Comparison of ENCODE assay signal across 23 cellular contexts in genomic region chr7:120394595-120394994, GRCh38.
DNase-seq lines count a peak whose midpoint lies in the region; ATAC-seq, FAIRE-seq and TF ChIP-seq lines count a peak whose summit lies in the region.
"Had no signal": no experiment of that assay in that cellular context is flagged by ENCODE, and none has a peak within 500 bp of the region (broad histone marks: within the 10 kb centered on the region; RNA-seq: fewer than 3 reads in every experiment).

No MANE protein-coding gene starts in this region.

- H3K27ac ChIP-seq in right cardiac atrium (ENCODE audit: low read length) = no peak overlapping the region
- H3K27ac ChIP-seq: cardiac muscle cell, gastroesophageal sphincter, neural progenitor cell, vagina had no signal

- ATAC-seq in GM18861 (IDR thresholded peaks at IDR 0.05; ENCODE audit: unreplicated experiment) (peak; percentile 31), GM21447 (IDR thresholded peaks at IDR 0.05; ENCODE audit: unreplicated experiment) (peak; percentile 43), HG02938 (IDR thresholded peaks at IDR 0.05; ENCODE audit: unreplicated experiment) (peak; percentile 34), HG03575 (IDR thresholded peaks at IDR 0.05; ENCODE audit: extremely low read depth, insufficient number of reproducible peaks, low FRiP score, unreplicated experiment) (peak; percentile 32), right cardiac atrium (no peak)
- ATAC-seq: gastroesophageal sphincter, SK-N-SH treated with all-trans-retinoic acid at 6 μM for 48 hours, WTC11 had no signal

- no peak for TF ChIP-seq CTCF in osteocyte (IDR thresholded peaks at IDR 0.05)
- TF ChIP-seq CTCF in D721Med (IDR thresholded peaks at IDR 0.05; ENCODE audit: insufficient read depth, missing control alignments) = no peak

- DNase-seq in osteocyte (ENCODE audit: extremely low spot score, unreplicated experiment) (no peak), ecto neural progenitor cell (ENCODE audit: low spot score) (no peak), D721Med (ENCODE audit: insufficient read length, low spot score) (no peak), right cardiac atrium (no peak)
- DNase-seq: activated CD8-positive, alpha-beta memory T cell treated with anti-CD3 and anti-CD28 coated beads, Interleukin-2, amount 50 U/mL, for 4 hours; activated naive CD8-positive, alpha-beta T cell treated with anti-CD3 and anti-CD28 coated beads for 36 hours; HCEC 1CT; immature natural killer cell; MV-4-11; NCI-H226; stimulated activated naive CD4-positive, alpha-beta T cell had no signal

- FAIRE-seq in D721Med (lab: Jason Lieb, UNC) = no peak
- FAIRE-seq: endometrium had no signal

- H3K9me3 ChIP-seq in right cardiac atrium (ENCODE audit: control insufficient read depth, low read length) = no peaks in the 10 kb centered on the region
- H3K9me3 ChIP-seq: gastroesophageal sphincter, vagina had no signal

- no peaks in the 10 kb centered on the region for H3K4me1 ChIP-seq in right cardiac atrium (ENCODE audit: control insufficient read depth, insufficient read depth, low read length)
- H3K4me1 ChIP-seq: gastroesophageal sphincter, neural progenitor cell, vagina had no signal

- H3K27me3 Mint-ChIP-seq in osteocyte (ENCODE audit: unreplicated experiment) = no peaks in the 10 kb centered on the region
- H3K27me3 Mint-ChIP-seq: activated naive CD8-positive, alpha-beta T cell treated with anti-CD3 and anti-CD28 coated beads for 36 hours; B cell had no signal

- H3K36me3 Mint-ChIP-seq in osteocyte (ENCODE audit: unreplicated experiment) = no peaks in the 10 kb centered on the region
- H3K36me3 Mint-ChIP-seq: activated naive CD8-positive, alpha-beta T cell treated with anti-CD3 and anti-CD28 coated beads for 36 hours; immature natural killer cell; neural progenitor cell had no signal

- H3K4me3 Mint-ChIP-seq in osteocyte (ENCODE audit: unreplicated experiment) = no peak overlapping the region
- H3K4me3 Mint-ChIP-seq: activated naive CD8-positive, alpha-beta T cell treated with anti-CD3 and anti-CD28 coated beads for 36 hours; B cell; immature natural killer cell; neural progenitor cell; WTC11 had no signal

- no peaks in the 10 kb centered on the region for H3K4me1 Mint-ChIP-seq in osteocyte (ENCODE audit: unreplicated experiment)
- H3K4me1 Mint-ChIP-seq: activated naive CD8-positive, alpha-beta T cell treated with anti-CD3 and anti-CD28 coated beads for 36 hours; B cell; immature natural killer cell; neural progenitor cell had no signal

- H3K9me3 Mint-ChIP-seq in osteocyte (ENCODE audit: unreplicated experiment) = no peaks in the 10 kb centered on the region
- H3K9me3 Mint-ChIP-seq: activated naive CD8-positive, alpha-beta T cell treated with anti-CD3 and anti-CD28 coated beads for 36 hours; neural progenitor cell had no signal

- intact Hi-C loops in right cardiac atrium (cut with DNase I) = no loop called here

- H3K27ac Mint-ChIP-seq in osteocyte (ENCODE audit: unreplicated experiment) = no peak overlapping the region
- H3K27ac Mint-ChIP-seq: activated naive CD8-positive, alpha-beta T cell treated with anti-CD3 and anti-CD28 coated beads for 36 hours; B cell; immature natural killer cell; neural progenitor cell; WTC11 had no signal

- H3K4me3 ChIP-seq in right cardiac atrium (ENCODE audit: low read length) = no peak overlapping the region
- H3K4me3 ChIP-seq: cardiac muscle cell, gastroesophageal sphincter, neural progenitor cell, vagina had no signal

- H3K27me3 ChIP-seq in right cardiac atrium (ENCODE audit: control insufficient read depth, insufficient read depth) = no peaks in the 10 kb centered on the region
- H3K27me3 ChIP-seq: cardiac muscle cell, gastroesophageal sphincter, neural progenitor cell, vagina had no signal

Comparison
In these comparisons a context has a peak if more than half of its experiments do, and no peak if none do; other contexts are left out.
1. ATAC-seq: peak in GM18861 (single experiment), GM21447 (single experiment), HG02938 (single experiment) and HG03575 (single experiment); none in right cardiac atrium (0 of 2).